ENCODE assay signal across 8 cellular contexts in genomic region chr12:26113853-26114719, GRCh38. TPM values are rescaled to one million over a fixed set of nuclear protein-coding genes. Genes with fewer than 3 reads are reported as not detected.
DNase-seq lines count a peak whose midpoint lies in the region; ATAC-seq and FAIRE-seq lines count a peak whose summit lies in the region.

No MANE protein-coding gene starts in this region.

- ATAC-seq in GM18873 (IDR thresholded peaks at IDR 0.05; ENCODE audit: low FRiP score, unreplicated experiment) = peak; percentile 49
- ATAC-seq in HG03135 (IDR thresholded peaks at IDR 0.05; ENCODE audit: unreplicated experiment) = peak; percentile 79

- FAIRE-seq in endometrium (lab: Jason Lieb, UNC) = peak; percentile 87

- DNase-seq in Ammon's horn (ENCODE audit: low spot score) (peak; percentile 90), NCI-H748 treated with DMSO at 0.1 percent for 48 hours (lab: John Stamatoyannopoulos, UW) (peak; percentile 65), mesenteric fat pad (ENCODE audit: low spot score) (peak; percentile 97)
- peak; percentile 18 for DNase-seq in activated CD8-positive, alpha-beta memory T cell treated with anti-CD3 and anti-CD28 coated beads, Interleukin-2, amount 50 U/mL, for 24 hours (ENCODE audit: extremely low read depth)
- peak; percentile 61 for DNase-seq in stimulated activated CD8-positive, alpha-beta memory T cell treated with anti-CD3 and anti-CD28 coated beads, Interleukin-12 subunit alpha, Interleukin-12 subunit beta, amount 100 ng/mL, for 4 hours (ENCODE audit: low read depth)

RNA-seq across cellular contexts. Expression of gene BHLHE41, which starts 10.8 kb away (rescaled TPM):
- 21.0 TPM for total RNA-seq in mesenteric fat pad

Comparison
In these comparisons a context has a peak if more than half of its experiments do, and no peak if none do; other contexts are left out.
1. Peak in every context shown above with its lines: DNase-seq and ATAC-seq.
2. DNase-seq: peak in every context shown above with its lines; median percentile 97 in mesenteric fat pad; 90 in Ammon's horn; 65 in NCI-H748 treated with DMSO at 0.1 percent for 48 hours; 61 in stimulated activated CD8-positive, alpha-beta memory T cell treated with anti-CD3 and anti-CD28 coated beads, Interleukin-12 subunit alpha, Interleukin-12 subunit beta, amount 100 ng/mL, for 4 hours; 18 in activated CD8-positive, alpha-beta memory T cell treated with anti-CD3 and anti-CD28 coated beads, Interleukin-2, amount 50 U/mL, for 24 hours.